In the genomic region with DNA sequence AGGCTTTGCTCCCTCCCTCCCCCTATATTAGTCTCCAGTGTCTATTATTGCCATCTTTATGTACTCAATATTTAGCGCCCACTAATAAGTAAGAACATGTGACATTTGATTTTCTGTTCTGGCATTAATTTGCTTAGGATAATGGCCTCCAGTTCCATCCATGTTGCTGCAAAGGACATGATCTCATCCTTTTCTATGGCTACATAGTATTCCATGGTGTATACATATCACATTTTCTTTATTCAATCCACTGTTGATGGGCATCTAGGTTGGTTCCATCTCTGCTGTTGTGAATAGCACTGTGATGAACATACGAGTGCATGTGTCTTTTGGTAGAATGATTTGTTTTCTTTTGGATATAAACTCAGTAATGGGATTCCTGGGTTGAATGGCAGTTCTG, we compare ENCODE assay signal across 34 cellular contexts.
DNase-seq lines count a peak whose midpoint lies in the region; ATAC-seq, FAIRE-seq and TF ChIP-seq lines count a peak whose summit lies in the region.
"Had no signal": no experiment of that assay in that cellular context is flagged by ENCODE, and none has a peak within 500 bp of the region (broad histone marks: within the 10 kb centered on the region; RNA-seq: fewer than 3 reads in every experiment).

No MANE protein-coding gene starts in this region.

- no peak for TF ChIP-seq POLR2A in K562 (conservative IDR thresholded peaks at IDR 0.05)

- peaks cover 0 to 16% (median 4%) of the 10 kb centered on the region in 5 donors for H3K27me3 Mint-ChIP-seq in naive thymus-derived CD8-positive, alpha-beta T cell

- no peaks in the 10 kb centered on the region for H3F3A ChIP-seq in SK-N-SH (replicated peaks; ENCODE audit: insufficient read depth)

- no peak for TF ChIP-seq RAD21 in SK-N-SH (IDR thresholded peaks at IDR 0.05; ENCODE audit: low read length)
- no peak for TF ChIP-seq RAD21 in K562 (CRISPR knock-in tag; conservative IDR thresholded peaks at IDR 0.05 in 1 of 2, IDR thresholded peaks at IDR 0.05 in 1 of 2)

- POLR2A ChIA-PET in SK-N-SH (lab: Yijun Ruan, JAX): no interaction called here
- POLR2A ChIA-PET in HEK293 (lab: Yijun Ruan, JAX): interaction anchor here (1.0 kb wide), 1 partner anchor 9 kb away, joined by 12 read pairs; no protein-coding TSS in a partner anchor
- POLR2A ChIA-PET in K562 (lab: Yijun Ruan, JAX): interaction anchor here (1.3 kb wide), 1 partner anchor 61 kb away, joined by 4 read pairs; the partner anchor contains the start of gene SH3GLB1
- POLR2A ChIA-PET in RWPE1 (lab: Yijun Ruan, JAX; ENCODE audit: low non-redundant PET): no interaction called here
- POLR2A ChIA-PET in naive thymus-derived CD8-positive, alpha-beta T cell (lab: Charles Lee): no interaction called here

- CTCF ChIA-PET in SK-N-SH (lab: Yijun Ruan, JAX): no interaction called here
- CTCF ChIA-PET in HEK293 (lab: Yijun Ruan, JAX): no interaction called here
- CTCF ChIA-PET in K562 (lab: Yijun Ruan, JAX; ENCODE audit: low intra/inter-chr PET ratio): no interaction called here
- CTCF ChIA-PET in RWPE1 (lab: Yijun Ruan, JAX): no interaction called here

- no peaks in the 10 kb centered on the region for H3K9me1 ChIP-seq in K562 (ENCODE audit: control insufficient read depth, insufficient read depth, low read length)

- H3K9me3 ChIP-seq in SK-N-SH (no peaks in the 10 kb centered on the region), HEK293 (ENCODE audit: control insufficient read depth, insufficient read depth, low read depth, low read length) (no peaks in the 10 kb centered on the region), K562 (replicated peaks; ENCODE audit: control insufficient read depth, insufficient read depth, low read depth, low read length) (peaks cover 4% of the 10 kb centered on the region), hepatocyte (ENCODE audit: low read depth) (no peaks in the 10 kb centered on the region)
- H3K9me3 ChIP-seq: A549, BE2C, BLaER1, Caco-2 had no signal

- DNase-seq in SK-N-SH: no peak
- no peak for DNase-seq in K562 (ENCODE audit: extremely low read depth in 1 of 4, low spot score in 3 of 4)
- DNase-seq in hepatocyte (ENCODE audit: low spot score): no peak
- DNase-seq in RWPE1 (ENCODE audit: low spot score): no peak
- no peak for DNase-seq in activated CD8-positive, alpha-beta memory T cell treated with anti-CD3 and anti-CD28 coated beads, Interleukin-2, amount 50 U/mL, for 4 hours
- no peak for DNase-seq in naive thymus-derived CD8-positive, alpha-beta T cell
- DNase-seq: 8988T; ACHN; AML-193; C1 segment of cervical spinal cord; Caco-2; Calu3; CD4-positive, alpha-beta memory T cell; CD4-positive, alpha-beta T cell; CD4-positive, CD25-positive, alpha-beta regulatory T cell; CD8-positive, alpha-beta memory T cell; CD8-positive, alpha-beta T cell; COR-L47; DMS 273 treated with DMSO at 0.1 percent for 48 hours; DMS153; DND-41; EL had no signal

- H3K36me3 ChIP-seq in SK-N-SH (replicated peaks in 1 of 2; ENCODE audit: control insufficient read depth in 1 of 2, insufficient read depth in 2 of 2, low read length in 1 of 2): no peaks in the 10 kb centered on the region
- no peaks in the 10 kb centered on the region for H3K36me3 ChIP-seq in HEK293 (ENCODE audit: control insufficient read depth in 2 of 2, insufficient read depth in 1 of 2, low read length in 2 of 2)
- no peaks in the 10 kb centered on the region for H3K36me3 ChIP-seq in K562 (ENCODE audit: control insufficient read depth, insufficient read depth, low read length)
- no peaks in the 10 kb centered on the region for H3K36me3 ChIP-seq in hepatocyte (replicated peaks; ENCODE audit: insufficient read depth, low read depth)
- H3K36me3 ChIP-seq: BE2C, BLaER1 had no signal

- H3K4me3 ChIP-seq in SK-N-SH (ENCODE audit: low read depth in 2 of 2, low read length in 1 of 2) (no peak overlapping the region), HEK293 (ENCODE audit: low read depth, low read length) (no peak overlapping the region), K562 (no peak overlapping the region), hepatocyte (no peak overlapping the region)
- H3K4me3 ChIP-seq: A549; BLaER1; BLaER1 treated with 17β-estradiol and CSF1 and Interleukin-3, amounts not matched to agents 10 nM and 100 nM had no signal

- no peaks in the 10 kb centered on the region for H3K9me2 ChIP-seq in SK-N-SH
- H3K9me2 ChIP-seq in hepatocyte (replicated peaks; ENCODE audit: insufficient read depth): no peaks in the 10 kb centered on the region

- H3K79me2 ChIP-seq in SK-N-SH (ENCODE audit: insufficient read depth) (no peaks in the 10 kb centered on the region), K562 (ENCODE audit: control insufficient read depth, insufficient read depth, low read length) (no peaks in the 10 kb centered on the region), hepatocyte (no peaks in the 10 kb centered on the region)

- FAIRE-seq in K562 (lab: Jason Lieb, UNC): no peak
- FAIRE-seq: A204.1, A549, D721Med had no signal

- no peaks in the 10 kb centered on the region for H3K4me1 Mint-ChIP-seq in naive thymus-derived CD8-positive, alpha-beta T cell
- H3K4me1 Mint-ChIP-seq: B cell; CD4-positive, alpha-beta memory T cell; CD4-positive, CD25-positive, alpha-beta regulatory T cell; CD8-positive, alpha-beta memory T cell had no signal

- H3K36me3 Mint-ChIP-seq in naive thymus-derived CD8-positive, alpha-beta T cell: peaks cover 0 to 13% (median 1%) of the 10 kb centered on the region in 3 donors
- H3K36me3 Mint-ChIP-seq: CD14-positive monocyte; CD4-positive, alpha-beta memory T cell; CD4-positive, CD25-positive, alpha-beta regulatory T cell; CD8-positive, alpha-beta T cell had no signal

- H3K4me3 Mint-ChIP-seq in naive thymus-derived CD8-positive, alpha-beta T cell: no peak overlapping the region
- H3K4me3 Mint-ChIP-seq: B cell; CD14-positive monocyte; CD4-positive, alpha-beta memory T cell; CD4-positive, alpha-beta T cell; CD4-positive, CD25-positive, alpha-beta regulatory T cell; CD8-positive, alpha-beta memory T cell; CD8-positive, alpha-beta T cell had no signal

- peaks cover 0 to 11% (median 7%) of the 10 kb centered on the region in 9 donors for H3K9me3 Mint-ChIP-seq in naive thymus-derived CD8-positive, alpha-beta T cell
- H3K9me3 Mint-ChIP-seq: CD4-positive, alpha-beta T cell had no signal

- in situ Hi-C loops in K562 (cut with MboI): no loop called here

- 74% methylated on average over 2 of the region's 2 CpGs for WGBS in SK-N-SH (ENCODE audit: low lambda C conversion rate)
- WGBS in K562 (ENCODE audit: insufficient coverage, low coverage, missing lambda C conversion rate): 9% methylated on average over 2 of the region's 2 CpGs
- 93% methylated on average over 2 of the region's 2 CpGs for WGBS in hepatocyte (ENCODE audit: low lambda C conversion rate, missing lambda C conversion rate)

- TF ChIP-seq EP300 in SK-N-SH (IDR thresholded peaks at IDR 0.05; ENCODE audit: borderline replicate concordance in 1 of 2, low read depth in 1 of 2, low read length in 1 of 2) (no peak), K562 (IDR thresholded peaks at IDR 0.05; ENCODE audit: low read length) (no peak)

- no peak overlapping the region for H3K27ac ChIP-seq in SK-N-SH (ENCODE audit: low read depth in 2 of 2, low read length in 1 of 2)
- no peak overlapping the region for H3K27ac ChIP-seq in HEK293 (ENCODE audit: extremely low read depth, low read depth, low read length)
- H3K27ac ChIP-seq in K562 (ENCODE audit: extremely low read depth, low read depth, low read length): no peak overlapping the region
- H3K27ac ChIP-seq in hepatocyte: peak overlapping the region; percentile 20
- no peak overlapping the region for H3K27ac ChIP-seq in RWPE1
- H3K27ac ChIP-seq: 22Rv1, A549, BLaER1, C4-2B had no signal

- H3K4me2 ChIP-seq in SK-N-SH (no peak overlapping the region), K562 (ENCODE audit: insufficient read depth, low read length) (no peak overlapping the region), hepatocyte (no peak overlapping the region)
- H3K4me2 ChIP-seq: A549; BLaER1; BLaER1 treated with 17β-estradiol and CSF1 and Interleukin-3, amounts not matched to agents 10 nM and 100 nM had no signal

- H3K4me1 ChIP-seq in SK-N-SH (ENCODE audit: control insufficient read depth in 1 of 2, insufficient read depth in 2 of 2, low read depth in 1 of 2, low read length in 1 of 2) (peaks cover 0 to 2% of the 10 kb centered on the region in 2 experiments; a peak in 1 of 4 replicates), HEK293 (ENCODE audit: control insufficient read depth, insufficient read depth, low read length) (no peaks in the 10 kb centered on the region), K562 (replicated peaks in 1 of 2; ENCODE audit: control insufficient read depth in 2 of 2, insufficient read depth in 2 of 2, low read length in 2 of 2) (peaks cover 0 to 5% of the 10 kb centered on the region in 2 experiments; a peak in 1 of 5 replicates), hepatocyte (ENCODE audit: insufficient read depth) (peaks cover 10% of the 10 kb centered on the region)
- H3K4me1 ChIP-seq: A549 had no signal

- intact Hi-C loops in K562 (cut with micrococcal nuclease): no loop called here

- H3K27me3 ChIP-seq in SK-N-SH (ENCODE audit: insufficient read depth): no peaks in the 10 kb centered on the region
- H3K27me3 ChIP-seq in K562 (ENCODE audit: control insufficient read depth in 2 of 2, insufficient read depth in 2 of 2, low read length in 2 of 2): peaks cover 0 to 12% of the 10 kb centered on the region in 2 experiments; a peak in 3 of 5 replicates
- H3K27me3 ChIP-seq in hepatocyte: no peaks in the 10 kb centered on the region
- H3K27me3 ChIP-seq: BE2C; BLaER1; BLaER1 treated with 17β-estradiol and CSF1 and Interleukin-3, amounts not matched to agents 10 nM and 100 nM had no signal

- H2AFZ ChIP-seq in SK-N-SH (ENCODE audit: low read depth) (no peak overlapping the region), K562 (ENCODE audit: low read depth, low read length) (no peak overlapping the region), hepatocyte (no peak overlapping the region)

- no peaks in the 10 kb centered on the region for H4K20me1 ChIP-seq in SK-N-SH (ENCODE audit: insufficient read depth)
- no peaks in the 10 kb centered on the region for H4K20me1 ChIP-seq in K562 (replicated peaks; ENCODE audit: control insufficient read depth, insufficient read depth, low read length)
- no peaks in the 10 kb centered on the region for H4K20me1 ChIP-seq in hepatocyte (ENCODE audit: insufficient read depth, poor library complexity, severe bottlenecking)
- H4K20me1 ChIP-seq: BLaER1; BLaER1 treated with 17β-estradiol and CSF1 and Interleukin-3, amounts not matched to agents 10 nM and 100 nM had no signal

- ATAC-seq in SK-N-SH treated with all-trans-retinoic acid at 6 μM for 48 hours (no peak), K562 (no peak)
- no peak for ATAC-seq in naive thymus-derived CD8-positive, alpha-beta T cell
- ATAC-seq: A549; CD8-positive, alpha-beta T cell had no signal

- H3K9ac ChIP-seq in SK-N-SH: no peak overlapping the region
- H3K9ac ChIP-seq in K562 (ENCODE audit: insufficient read depth in 1 of 2, low read depth in 2 of 2, low read length in 2 of 2): no peak overlapping the region
- H3K9ac ChIP-seq: BLaER1; BLaER1 treated with 17β-estradiol and CSF1 and Interleukin-3, amounts not matched to agents 10 nM and 100 nM had no signal

- no peak overlapping the region for H3K27ac Mint-ChIP-seq in naive thymus-derived CD8-positive, alpha-beta T cell
- H3K27ac Mint-ChIP-seq: B cell; CD14-positive monocyte; CD4-positive, alpha-beta memory T cell; CD4-positive, alpha-beta T cell; CD4-positive, CD25-positive, alpha-beta regulatory T cell; CD8-positive, alpha-beta memory T cell; CD8-positive, alpha-beta T cell had no signal

- BruUV-seq in K562 (replicated peaks; lab: Mats Ljungman, UMichigan): no TSS peak

- no peak for TF ChIP-seq CTCF in SK-N-SH (IDR thresholded peaks at IDR 0.05)
- no peak for TF ChIP-seq CTCF in HEK293 (tag by site-specific recombination; IDR thresholded peaks at IDR 0.05)
- no peak for TF ChIP-seq CTCF in K562 (IDR thresholded peaks at IDR 0.05 in 2 of 3, conservative IDR thresholded peaks at IDR 0.05 in 1 of 3; ENCODE audit: insufficient read depth in 2 of 3, low read depth in 1 of 3, low read length in 3 of 3)
- TF ChIP-seq CTCF in hepatocyte (IDR thresholded peaks at IDR 0.05; ENCODE audit: poor library complexity): no peak
- TF ChIP-seq CTCF in RWPE1 (conservative IDR thresholded peaks at IDR 0.05; ENCODE audit: low read depth): no peak

Comparison
In these comparisons a context has a peak if more than half of its experiments do, and no peak if none do; other contexts are left out.
1. POLR2A ChIA-PET loops: an anchor here in HEK293 (1.0 kb wide) and K562 (1.3 kb wide); none called in SK-N-SH, RWPE1 and naive thymus-derived CD8-positive, alpha-beta T cell.